ENCODE assay signal across 1 cellular context in genomic region chr22:50420015-50420414, GRCh38.
TF ChIP-seq lines count a peak whose summit lies in the region.

No MANE protein-coding gene starts in this region.

TF ChIP-seq in GM23338, 12 proteins besides CTCF, POLR2A, EP300 and RAD21 (continued from another document):
- TF ChIP-seq ZNF462 (CRISPR knock-in tag; IDR thresholded peaks at IDR 0.05) = no peak
- TF ChIP-seq ZNF114 (CRISPR knock-in tag; IDR thresholded peaks at IDR 0.05) = no peak
